Comparison of ENCODE assay signal across 8 cellular contexts in genomic region chr16:28193530-28194423, GRCh38. TPM values are rescaled to one million over a fixed set of nuclear protein-coding genes. Genes with fewer than 3 reads are reported as not detected.
DNase-seq lines count a peak whose midpoint lies in the region; ATAC-seq, FAIRE-seq and TF ChIP-seq lines count a peak whose summit lies in the region.

No MANE protein-coding gene starts in this region.

- no peaks in the 10 kb centered on the region for H3K9me3 Mint-ChIP-seq in activated naive CD4-positive, alpha-beta T cell treated with anti-CD3 and anti-CD28 coated beads for 36 hours

- POLR2A ChIA-PET in AG04449 (lab: Yijun Ruan, JAX): interaction anchor here (0.7 to 1.8 kb wide), 5 partner anchors 13 to 47 kb away, joined by 3 to 14 read pairs (median 4); partner anchors contain the start of gene XPO6

- H3K27me3 ChIP-seq in aorta (ENCODE audit: control insufficient read depth in 1 of 2, insufficient read depth in 2 of 2, low read length in 1 of 2): no peaks in the 10 kb centered on the region

- TF ChIP-seq CTCF in AG04449 (IDR thresholded peaks at IDR 0.05; ENCODE audit: insufficient read depth, low read length, missing control alignments): no peak

- peak overlapping the region; percentile 71 for H3K4me3 Mint-ChIP-seq in activated naive CD4-positive, alpha-beta T cell treated with anti-CD3 and anti-CD28 coated beads for 36 hours

- 62 to 71% methylated on average over 14 of the region's 14 CpGs for WGBS in aorta, 2 donors

- ATAC-seq in HG03571 (IDR thresholded peaks at IDR 0.05; ENCODE audit: unreplicated experiment): peak; percentile 23
- ATAC-seq in left colon: peak; percentile 62
- peak; percentile 7 for ATAC-seq in aorta (ENCODE audit: low FRiP score)

- CTCF ChIA-PET in AG04449 (lab: Yijun Ruan, JAX): interaction anchor here (1.0 to 1.2 kb wide), 2 partner anchors 12 to 17 kb away, joined by 3 read pairs; no protein-coding TSS in a partner anchor
- CTCF ChIA-PET in activated naive CD4-positive, alpha-beta T cell treated with anti-CD3 and anti-CD28 coated beads for 36 hours (lab: Charles Lee): interaction anchor here (1.1 to 1.8 kb wide), 5 partner anchors 9 to 56 kb away, joined by 3 to 16 read pairs (median 4); no protein-coding TSS in a partner anchor

- H3K4me1 Mint-ChIP-seq in activated naive CD4-positive, alpha-beta T cell treated with anti-CD3 and anti-CD28 coated beads for 36 hours (ENCODE audit: low read depth): peaks cover 79% of the 10 kb centered on the region

- FAIRE-seq in GM19239 (lab: Jason Lieb, UNC): peak; percentile 4

- no peaks in the 10 kb centered on the region for H3K36me3 ChIP-seq in aorta (ENCODE audit: control insufficient read depth in 1 of 2, insufficient read depth in 2 of 2, low read length in 1 of 2)

- H3K36me3 Mint-ChIP-seq in activated naive CD4-positive, alpha-beta T cell treated with anti-CD3 and anti-CD28 coated beads for 36 hours (ENCODE audit: low read depth): peaks cover 43% of the 10 kb centered on the region

- H3K4me3 ChIP-seq in AG04449 (ENCODE audit: low read depth, low read length) (peak overlapping the region; percentile 30), aorta (ENCODE audit: low read length in 2 of 2) (no peak overlapping the region)

- H3K27ac ChIP-seq in aorta (ENCODE audit: low read depth in 1 of 2, low read length in 2 of 2): peak overlapping the region in 1 of 2 donors; percentile 47

- no peaks in the 10 kb centered on the region for H3K4me1 ChIP-seq in aorta (ENCODE audit: control insufficient read depth in 1 of 2, insufficient read depth in 2 of 2, low read length in 2 of 2)

- H3K27ac Mint-ChIP-seq in activated naive CD4-positive, alpha-beta T cell treated with anti-CD3 and anti-CD28 coated beads for 36 hours: peak overlapping the region; percentile 93

- no peaks in the 10 kb centered on the region for H3K27me3 Mint-ChIP-seq in activated naive CD4-positive, alpha-beta T cell treated with anti-CD3 and anti-CD28 coated beads for 36 hours (ENCODE audit: low read depth)

- DNase-seq in AG04449 (ENCODE audit: low read depth, low spot score) (peak; percentile 97), GM19239 (ENCODE audit: insufficient read length, low spot score) (no peak), left colon (no peak), aorta (no peak), NCI-H1048 (lab: John Stamatoyannopoulos, UW) (no peak), mesenteric fat pad (ENCODE audit: low spot score) (no peak)
- peak; percentile 77 for DNase-seq in activated naive CD4-positive, alpha-beta T cell treated with anti-CD3 and anti-CD28 coated beads for 36 hours

- no peaks in the 10 kb centered on the region for H3K9me3 ChIP-seq in aorta (ENCODE audit: control insufficient read depth, low read length)

- intact Hi-C loops in activated naive CD4-positive, alpha-beta T cell treated with anti-CD3 and anti-CD28 coated beads for 36 hours (cut with micrococcal nuclease): loop anchor here (1.0 kb wide), 4 partner anchors 9 to 52 kb away; no protein-coding TSS in a partner anchor
- intact Hi-C loops in left colon (cut with DNase I, micrococcal nuclease) (no loop called here), aorta (cut with DNase I) (no loop called here)

RNA-seq across cellular contexts. Expression of gene XPO6, which starts 18.0 kb away (rescaled TPM):
- 100 to 1,000 TPM; 215 to 229 TPM for total RNA-seq in activated naive CD4-positive, alpha-beta T cell treated with anti-CD3 and anti-CD28 coated beads for 36 hours
- total RNA-seq in left colon (100 to 1,000 TPM; 104 to 105 TPM), aorta (100 to 1,000 TPM in 1 of 2 donors, 10 to 100 TPM in 1; 88.6 to 103 TPM), mesenteric fat pad (127 TPM)
- 10 to 100 TPM; 28.0 to 85.1 TPM for polyA plus RNA-seq in aorta

Comparison
In these comparisons a context has a peak if more than half of its experiments do, and no peak if none do; other contexts are left out.
1. DNase-seq: peak in AG04449 (single experiment) and activated naive CD4-positive, alpha-beta T cell treated with anti-CD3 and anti-CD28 coated beads for 36 hours (single experiment); none in GM19239 (single experiment), left colon (0 of 2), aorta (0 of 2), NCI-H1048 (single experiment) and mesenteric fat pad (single experiment).
2. ATAC-seq: peak in every context shown above with its lines; median percentile 62 in left colon; 23 in HG03571; 7 in aorta.